Comparison of ENCODE assay signal across 17 cellular contexts in genomic region chr9:111605041-111605559, GRCh38. TPM values are rescaled to one million over a fixed set of nuclear protein-coding genes. Genes with fewer than 3 reads are reported as not detected.
DNase-seq lines count a peak whose midpoint lies in the region; ATAC-seq, FAIRE-seq and TF ChIP-seq lines count a peak whose summit lies in the region.
"Had no signal": no experiment of that assay in that cellular context is flagged by ENCODE, and none has a peak within 500 bp of the region (broad histone marks: within the 10 kb centered on the region; RNA-seq: fewer than 3 reads in every experiment).

No MANE protein-coding gene starts in this region.

- BruUV-seq in Caco-2 (replicated peaks; lab: Mats Ljungman, UMichigan) = no TSS peak

- no peak overlapping the region for H3K4me3 ChIP-seq in Caco-2 (ENCODE audit: low read depth, low read length)
- H3K4me3 ChIP-seq in endodermal cell (ENCODE audit: low read length) = peak overlapping the region; percentile 27
- H3K4me3 ChIP-seq in liver (ENCODE audit: low read depth in 1 of 3, low read length in 3 of 3) = peak overlapping the region in 1 of 3 donors; percentile 34
- H3K4me3 ChIP-seq in small intestine (ENCODE audit: low read depth in 1 of 2, low read length in 2 of 2) = no peak overlapping the region
- H3K4me3 ChIP-seq: HAP-1 had no signal

- no peak overlapping the region for H3K27ac Mint-ChIP-seq in Caco-2 (ENCODE audit: unreplicated experiment)
- H3K27ac Mint-ChIP-seq in endodermal cell = peak overlapping the region; percentile 50
- H3K27ac Mint-ChIP-seq: IgD-negative memory B cell had no signal

- H3K27me3 ChIP-seq in Caco-2 (replicated peaks; ENCODE audit: control insufficient read depth, insufficient read depth, low read length) (no peaks in the 10 kb centered on the region), endodermal cell (ENCODE audit: control insufficient read depth, insufficient read depth, low read length, poor library complexity, severe bottlenecking) (no peaks in the 10 kb centered on the region), liver (ENCODE audit: control insufficient read depth in 4 of 4, insufficient read depth in 4 of 4, low read length in 3 of 4) (no peaks in the 10 kb centered on the region), small intestine (ENCODE audit: control insufficient read depth in 2 of 2, insufficient read depth in 2 of 2, low read length in 2 of 2) (no peaks in the 10 kb centered on the region)

- CTCF ChIA-PET in Caco-2 (lab: Charles Lee) = interaction anchor here (0.7 kb wide), 1 partner anchor 551 kb away, joined by 12 read pairs; no protein-coding TSS in a partner anchor

- H3K27ac ChIP-seq in endodermal cell (ENCODE audit: low read depth, low read length) = no peak overlapping the region
- H3K27ac ChIP-seq in liver (ENCODE audit: low read depth in 1 of 2, low read length in 2 of 2) = peak overlapping the region; percentile 55 to 83
- peak overlapping the region; percentile 67 to 75 for H3K27ac ChIP-seq in small intestine (ENCODE audit: low read depth in 1 of 2, low read length in 1 of 2)

- H3K4me1 Mint-ChIP-seq in Caco-2 (ENCODE audit: low read depth, unreplicated experiment) (peaks cover 21% of the 10 kb centered on the region), endodermal cell (peaks cover 38% of the 10 kb centered on the region)

- 88 to 94% methylated on average over 5 to 9 of the region's 9 CpGs for WGBS in endodermal cell (ENCODE audit: insufficient coverage in 1 of 2, insufficient read length in 1 of 2), 2 experiments
- WGBS in liver = 38% methylated on average over 9 of the region's 9 CpGs
- WGBS in small intestine, 3 donors = 17 to 64% (median 37%) methylated on average over 9 of the region's 9 CpGs

- H3K9ac ChIP-seq in endodermal cell (ENCODE audit: extremely low read depth, low read length, poor library complexity, severe bottlenecking) (no peak overlapping the region), liver (ENCODE audit: low read depth in 1 of 2, low read length in 2 of 2) (peak overlapping the region in 1 of 2 donors; percentile 15)

- H3K4me1 ChIP-seq in Caco-2 = peaks cover 32% of the 10 kb centered on the region
- peaks cover 7% of the 10 kb centered on the region for H3K4me1 ChIP-seq in endodermal cell (ENCODE audit: control insufficient read depth, insufficient read depth, low read length)
- peaks cover 11 to 54% (median 41%) of the 10 kb centered on the region in 4 donors for H3K4me1 ChIP-seq in liver (ENCODE audit: control insufficient read depth in 4 of 4, insufficient read depth in 4 of 4, low read length in 3 of 4)
- H3K4me1 ChIP-seq in small intestine (ENCODE audit: control insufficient read depth in 2 of 2, insufficient read depth in 1 of 2, low read depth in 1 of 2, low read length in 1 of 2) = peaks cover 4 to 10% of the 10 kb centered on the region in 2 donors
- H3K4me1 ChIP-seq: HAP-1 had no signal

- no peaks in the 10 kb centered on the region for H3K9me3 ChIP-seq in Caco-2
- H3K9me3 ChIP-seq in endodermal cell (ENCODE audit: control insufficient read depth, low read length) = no peaks in the 10 kb centered on the region
- H3K9me3 ChIP-seq in liver (ENCODE audit: control insufficient read depth in 4 of 4, low read length in 3 of 4) = no peaks in the 10 kb centered on the region
- no peaks in the 10 kb centered on the region for H3K9me3 ChIP-seq in small intestine (ENCODE audit: control insufficient read depth, low read depth)
- H3K9me3 ChIP-seq: HAP-1 had no signal

- intact Hi-C loops in Caco-2 (cut with micrococcal nuclease; ENCODE audit: unreplicated experiment) = no loop called here

- TF ChIP-seq RAD21 in liver (IDR thresholded peaks at IDR 0.05) = peak in 1 of 2 donors; percentile 5

- DNase-seq in Caco-2 (peak; percentile 6 to 43), endodermal cell (no peak), small intestine (peak; percentile 93), NCI-H510A (lab: John Stamatoyannopoulos, UW) (no peak)
- DNase-seq: COR-L47, Kasumi-1, MM.1S, NCI-H1092 treated with DMSO at 0.1 percent for 48 hours, NCI-H2107, NCI-H2227 treated with DMSO at 0.1 percent for 48 hours, NCI-H524 treated with DMSO at 0.1 percent for 48 hours had no signal

- TF ChIP-seq CTCF in Caco-2 (IDR thresholded peaks at IDR 0.05; ENCODE audit: insufficient read depth in 1 of 2, low read depth in 1 of 2, low read length in 1 of 2, severe bottlenecking in 1 of 2, unreplicated experiment in 1 of 2) = no peak
- no peak for TF ChIP-seq CTCF in endodermal cell (conservative IDR thresholded peaks at IDR 0.05)
- TF ChIP-seq CTCF in liver (IDR thresholded peaks at IDR 0.05; ENCODE audit: low read depth, low read length, missing input control) = no peak

- H3K4me3 Mint-ChIP-seq in Caco-2 (ENCODE audit: unreplicated experiment) (no peak overlapping the region), endodermal cell (no peak overlapping the region)
- H3K4me3 Mint-ChIP-seq: CD14-positive monocyte, IgD-negative memory B cell had no signal

- ATAC-seq in HG02973 (IDR thresholded peaks at IDR 0.05; ENCODE audit: unreplicated experiment) = no peak
- ATAC-seq in GM19397 (IDR thresholded peaks at IDR 0.05; ENCODE audit: unreplicated experiment) = no peak

- POLR2A ChIA-PET in Caco-2 (lab: Charles Lee) = interaction anchor here (0.6 kb wide), 2 partner anchors 321 to 1188 kb away, joined by 5 to 8 read pairs; no protein-coding TSS in a partner anchor

- FAIRE-seq in small intestine (lab: Jason Lieb, UNC) = no peak

- H3K9me3 Mint-ChIP-seq in Caco-2 (ENCODE audit: unreplicated experiment) (no peaks in the 10 kb centered on the region), endodermal cell (peaks cover 14% of the 10 kb centered on the region)

- no peaks in the 10 kb centered on the region for H3K27me3 Mint-ChIP-seq in Caco-2 (ENCODE audit: insufficient read depth, unreplicated experiment)
- H3K27me3 Mint-ChIP-seq in endodermal cell (ENCODE audit: insufficient read depth) = peaks cover 2% of the 10 kb centered on the region

- H3K36me3 Mint-ChIP-seq in Caco-2 (ENCODE audit: insufficient read depth, unreplicated experiment) = no peaks in the 10 kb centered on the region
- no peaks in the 10 kb centered on the region for H3K36me3 Mint-ChIP-seq in endodermal cell (ENCODE audit: low read depth)
- H3K36me3 Mint-ChIP-seq: CD14-positive monocyte had no signal

- H3K36me3 ChIP-seq in Caco-2 (ENCODE audit: control insufficient read depth, insufficient read depth, low read length) = no peaks in the 10 kb centered on the region
- H3K36me3 ChIP-seq in endodermal cell (ENCODE audit: control insufficient read depth, insufficient read depth, low read length) = no peaks in the 10 kb centered on the region
- H3K36me3 ChIP-seq in liver (ENCODE audit: control insufficient read depth in 4 of 4, insufficient read depth in 3 of 4, low read depth in 1 of 4, low read length in 3 of 4) = no peaks in the 10 kb centered on the region
- no peaks in the 10 kb centered on the region for H3K36me3 ChIP-seq in small intestine (ENCODE audit: control insufficient read depth in 2 of 2, insufficient read depth in 2 of 2, low read length in 2 of 2)
- H3K36me3 ChIP-seq: HAP-1 had no signal

TF ChIP-seq in liver, 16 proteins besides CTCF, POLR2A, EP300 and RAD21 (continues in another document):
- TF ChIP-seq FOXA1 (IDR thresholded peaks at IDR 0.05) (no peak), NR2F2 (IDR thresholded peaks at IDR 0.05) (peak; percentile 48), HNF4G (IDR thresholded peaks at IDR 0.05) (peak; percentile 47), ZBTB33 (IDR thresholded peaks at IDR 0.05) (peak; percentile 61), SP1 (IDR thresholded peaks at IDR 0.05) (peak; percentile 95), TAF1 (conservative IDR thresholded peaks at IDR 0.05) (peak; percentile 50), JUND (IDR thresholded peaks at IDR 0.05) (peak; percentile 48 to 72), RXRA (IDR thresholded peaks at IDR 0.05) (peak; percentile 80 to 87), HNF4A (conservative IDR thresholded peaks at IDR 0.05) (peak; percentile 78 to 84), FOXA2 (IDR thresholded peaks at IDR 0.05) (peak; percentile 78), ATF3 (IDR thresholded peaks at IDR 0.05) (peak; percentile 56)

RNA-seq across cellular contexts. Expression of gene PTGR1, which starts 5.7 kb away (rescaled TPM):
- total RNA-seq in Caco-2 (2022) (46.9 and 55.3 TPM in 2 replicates), endodermal cell (100 to 1,000 TPM; 204 to 442 TPM), liver (100 to 1,000 TPM in 1 of 2 donors, 10 to 100 TPM in 1; 53.1 to 324 TPM)
- polyA plus RNA-seq in endodermal cell (2013, experiment 1 of 2) = 95.5 TPM
- polyA plus RNA-seq in endodermal cell (2013, experiment 2 of 2) = 87.1 TPM
- polyA plus RNA-seq in liver (100 to 1,000 TPM; 618 to 784 TPM), small intestine (1,000 to 10,000 TPM in 1 of 3 donors, 100 to 1,000 TPM in 2; 128 to 1,002 (median 433) TPM)

RNA-seq across cellular contexts. Expression of gene DNAJC25, which starts 26.0 kb away (rescaled TPM):
- 10.2 and 10.4 TPM in 2 replicates for total RNA-seq in Caco-2 (2022)
- 1 to 10 TPM; 6.3 to 7.4 TPM for total RNA-seq in endodermal cell
- 9.3 TPM for polyA plus RNA-seq in endodermal cell (2013, experiment 1 of 2)
- polyA plus RNA-seq in endodermal cell (2013, experiment 2 of 2) = 10.1 TPM
- 10 to 100 TPM in 1 of 2 donors, 1 to 10 TPM in 1; 9.3 to 17.8 TPM for total RNA-seq in liver
- 10 to 100 TPM; 15.0 to 15.6 TPM for polyA plus RNA-seq in liver
- 1 to 10 TPM; 2.7 to 8.7 (median 5.6) TPM for polyA plus RNA-seq in small intestine

RNA-seq across cellular contexts. Expression of gene GNG10, which starts 56.3 kb away (rescaled TPM):
- 52.2 and 54.0 TPM in 2 replicates for total RNA-seq in Caco-2 (2022)
- total RNA-seq in endodermal cell = 10 to 100 TPM; 27.7 to 39.7 TPM
- 41.3 TPM for polyA plus RNA-seq in endodermal cell (2013, experiment 1 of 2)
- polyA plus RNA-seq in endodermal cell (2013, experiment 2 of 2) = 42.2 TPM
- total RNA-seq in liver = 10 to 100 TPM; 15.9 to 20.2 TPM
- polyA plus RNA-seq in liver = 10 to 100 TPM; 22.4 to 24.3 TPM
- 10 to 100 TPM; 28.1 to 42.0 (median 39.4) TPM for polyA plus RNA-seq in small intestine

Comparison
In these comparisons a context has a peak if more than half of its experiments do, and no peak if none do; other contexts are left out.
1. DNase-seq: peak in Caco-2 (2 of 2) and small intestine (single experiment); none in endodermal cell (single experiment) and NCI-H510A (single experiment).